ENCODE assay signal across 10 cellular contexts in the genomic region with DNA sequence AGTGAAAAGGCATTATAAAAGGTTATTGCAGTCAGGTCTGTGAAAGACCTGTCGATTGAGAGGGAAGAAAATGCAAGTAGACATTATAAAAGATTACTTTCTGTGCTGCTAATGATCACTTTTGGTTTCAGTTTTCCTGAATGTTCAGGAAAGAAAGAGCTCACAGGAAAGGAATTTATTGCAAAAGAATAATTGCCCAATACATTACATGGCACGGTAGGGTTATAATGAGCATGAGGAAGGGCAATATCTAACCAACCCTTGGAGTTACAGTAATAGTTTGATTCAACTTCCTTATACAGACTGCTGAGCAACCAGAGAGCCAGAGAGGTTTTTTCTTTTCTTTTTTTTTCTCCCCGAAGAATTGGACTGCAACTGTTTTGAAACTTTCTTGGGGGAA.
DNase-seq lines count a peak whose midpoint lies in the region; ATAC-seq and TF ChIP-seq lines count a peak whose summit lies in the region.
"Had no signal": no experiment of that assay in that cellular context is flagged by ENCODE, and none has a peak within 500 bp of the region (broad histone marks: within the 10 kb centered on the region; RNA-seq: fewer than 3 reads in every experiment).

No MANE protein-coding gene starts in this region.

- no peaks in the 10 kb centered on the region for H3F3A ChIP-seq in GM23338 (replicated peaks; ENCODE audit: low read depth)
- H3F3A ChIP-seq in PC-9 (ENCODE audit: insufficient read depth, low read depth): no peaks in the 10 kb centered on the region

- intact Hi-C loops in PC-9 (cut with micrococcal nuclease; ENCODE audit: unreplicated experiment): loop anchor here (5.0 kb wide), 2 partner anchors 251 to 1151 kb away; partner anchors contain the start of gene SCLT1

- H3K4me2 ChIP-seq in GM23338 (no peak overlapping the region), PC-9 (peak overlapping the region; percentile 67)

- H3K36me3 ChIP-seq in GM23338 (ENCODE audit: insufficient read depth): no peaks in the 10 kb centered on the region
- no peaks in the 10 kb centered on the region for H3K36me3 ChIP-seq in PC-9 (ENCODE audit: low read depth)

- H3K9me2 ChIP-seq in GM23338 (ENCODE audit: insufficient read depth): no peaks in the 10 kb centered on the region
- no peaks in the 10 kb centered on the region for H3K9me2 ChIP-seq in PC-9 (ENCODE audit: insufficient read depth)

- no peaks in the 10 kb centered on the region; the same call in 1 of the 2 replicates for H3K4me1 ChIP-seq in GM23338 (ENCODE audit: insufficient read depth)
- H3K4me1 ChIP-seq in PC-9 (replicated peaks; ENCODE audit: insufficient read depth): 0 out of 2 replicates have a peak, but pooled peaks cover 13% of the 10 kb centered on the region

- H4K20me1 ChIP-seq in GM23338 (replicated peaks; ENCODE audit: insufficient read depth) (no peaks in the 10 kb centered on the region), PC-9 (ENCODE audit: insufficient read depth) (no peaks in the 10 kb centered on the region)

- DNase-seq in GM23338 (ENCODE audit: low spot score): no peak
- DNase-seq in PC-9: peak in 1 of 2 experiments; percentile 80
- peak; percentile 86 for DNase-seq in fibroblast of mammary gland (ENCODE audit: low read depth)
- DNase-seq in retinal pigment epithelial cell (ENCODE audit: low read depth): peak; percentile 46
- no peak for DNase-seq in NAMALWA (ENCODE audit: low spot score)
- DNase-seq in UCSD-AML1 (lab: John Stamatoyannopoulos, UW; ENCODE audit: unreplicated experiment): no peak
- DNase-seq in mesothelial cell of epicardium (ENCODE audit: low spot score in 2 of 2, unreplicated experiment in 2 of 2): no peak
- DNase-seq: head of caudate nucleus, NCI-H524 had no signal

- no peaks in the 10 kb centered on the region for H3K27me3 ChIP-seq in GM23338 (ENCODE audit: insufficient read depth)
- H3K27me3 ChIP-seq in PC-9 (ENCODE audit: insufficient read depth, low read depth): no peaks in the 10 kb centered on the region

- H3K9me3 ChIP-seq in PC-9 (ENCODE audit: insufficient read depth, low read depth): no peaks in the 10 kb centered on the region

- peaks cover 3% of the 10 kb centered on the region for H3K27me3 Mint-ChIP-seq in GM23338 (ENCODE audit: insufficient read depth, low read depth, poor library complexity)
- H3K27me3 Mint-ChIP-seq in mesothelial cell of epicardium (ENCODE audit: low read depth): peaks cover 5% of the 10 kb centered on the region

- POLR2A ChIA-PET in PC-9 (lab: Charles Lee; ENCODE audit: unreplicated experiment): interaction anchor here (0.6 to 0.7 kb wide), 2 partner anchors 247 to 1486 kb away, joined by 4 to 6 read pairs; partner anchors contain the start of gene C4orf33

- H3K27ac Mint-ChIP-seq in GM23338 (no peak overlapping the region), mesothelial cell of epicardium (no peak overlapping the region)

- ATAC-seq in GM23338: no peak
- ATAC-seq in GM21447 (IDR thresholded peaks at IDR 0.05; ENCODE audit: unreplicated experiment): no peak

- TF ChIP-seq CTCF in GM23338 (conservative IDR thresholded peaks at IDR 0.05; ENCODE audit: low read depth in 2 of 2): no peak
- TF ChIP-seq CTCF in PC-9 (conservative IDR thresholded peaks at IDR 0.05): no peak
- TF ChIP-seq CTCF in fibroblast of mammary gland (conservative IDR thresholded peaks at IDR 0.05; ENCODE audit: control insufficient read depth, insufficient read depth, low read depth, low read length): no peak
- no peak for TF ChIP-seq CTCF in retinal pigment epithelial cell (conservative IDR thresholded peaks at IDR 0.05; ENCODE audit: low read depth, low read length)
- TF ChIP-seq CTCF in mesothelial cell of epicardium (IDR thresholded peaks at IDR 0.05; ENCODE audit: unreplicated experiment): no peak

- H3K9me3 Mint-ChIP-seq in GM23338: no peaks in the 10 kb centered on the region; the same call in 2 of the 3 replicates
- H3K9me3 Mint-ChIP-seq in mesothelial cell of epicardium: peaks cover 3% of the 10 kb centered on the region

- CTCF ChIA-PET in PC-9 (lab: Charles Lee): interaction anchor here (0.7 kb wide), 1 partner anchor 1371 kb away, joined by 13 read pairs; no protein-coding TSS in a partner anchor

- H3K27ac ChIP-seq in GM23338 (ENCODE audit: low read depth) (no peak overlapping the region), PC-9 (peak overlapping the region; percentile 66)

- H3K79me2 ChIP-seq in GM23338 (replicated peaks; ENCODE audit: insufficient read depth) (no peaks in the 10 kb centered on the region), PC-9 (ENCODE audit: low read depth) (no peaks in the 10 kb centered on the region)

- peak overlapping the region; percentile 40; the same call in 1 of the 2 replicates for H2AFZ ChIP-seq in GM23338
- H2AFZ ChIP-seq in PC-9: peak overlapping the region; percentile 71; the same call in 1 of the 2 replicates

- H3K4me3 ChIP-seq in GM23338 (no peak overlapping the region), PC-9 (peak overlapping the region; percentile 50; the same call in 1 of the 2 replicates), fibroblast of mammary gland (ENCODE audit: control insufficient read depth, low read depth, low read length) (no peak overlapping the region), retinal pigment epithelial cell (ENCODE audit: low read length) (no peak overlapping the region)

- H3K4me1 Mint-ChIP-seq in GM23338 (peaks cover 22% of the 10 kb centered on the region), mesothelial cell of epicardium (peaks cover 38% of the 10 kb centered on the region)

- H3K36me3 Mint-ChIP-seq in GM23338 (ENCODE audit: low read depth) (peaks cover 2% of the 10 kb centered on the region; the same call in 1 of the 3 replicates), mesothelial cell of epicardium (no peaks in the 10 kb centered on the region)

- H3K4me3 Mint-ChIP-seq in GM23338 (no peak overlapping the region), mesothelial cell of epicardium (no peak overlapping the region)

- no TSS peak for BruUV-seq in PC-9 (replicated peaks; lab: Mats Ljungman, UMichigan)

TF ChIP-seq in GM23338, 12 proteins besides CTCF, POLR2A, EP300 and RAD21 (continues in another document):
- TF ChIP-seq, protein P1, sequence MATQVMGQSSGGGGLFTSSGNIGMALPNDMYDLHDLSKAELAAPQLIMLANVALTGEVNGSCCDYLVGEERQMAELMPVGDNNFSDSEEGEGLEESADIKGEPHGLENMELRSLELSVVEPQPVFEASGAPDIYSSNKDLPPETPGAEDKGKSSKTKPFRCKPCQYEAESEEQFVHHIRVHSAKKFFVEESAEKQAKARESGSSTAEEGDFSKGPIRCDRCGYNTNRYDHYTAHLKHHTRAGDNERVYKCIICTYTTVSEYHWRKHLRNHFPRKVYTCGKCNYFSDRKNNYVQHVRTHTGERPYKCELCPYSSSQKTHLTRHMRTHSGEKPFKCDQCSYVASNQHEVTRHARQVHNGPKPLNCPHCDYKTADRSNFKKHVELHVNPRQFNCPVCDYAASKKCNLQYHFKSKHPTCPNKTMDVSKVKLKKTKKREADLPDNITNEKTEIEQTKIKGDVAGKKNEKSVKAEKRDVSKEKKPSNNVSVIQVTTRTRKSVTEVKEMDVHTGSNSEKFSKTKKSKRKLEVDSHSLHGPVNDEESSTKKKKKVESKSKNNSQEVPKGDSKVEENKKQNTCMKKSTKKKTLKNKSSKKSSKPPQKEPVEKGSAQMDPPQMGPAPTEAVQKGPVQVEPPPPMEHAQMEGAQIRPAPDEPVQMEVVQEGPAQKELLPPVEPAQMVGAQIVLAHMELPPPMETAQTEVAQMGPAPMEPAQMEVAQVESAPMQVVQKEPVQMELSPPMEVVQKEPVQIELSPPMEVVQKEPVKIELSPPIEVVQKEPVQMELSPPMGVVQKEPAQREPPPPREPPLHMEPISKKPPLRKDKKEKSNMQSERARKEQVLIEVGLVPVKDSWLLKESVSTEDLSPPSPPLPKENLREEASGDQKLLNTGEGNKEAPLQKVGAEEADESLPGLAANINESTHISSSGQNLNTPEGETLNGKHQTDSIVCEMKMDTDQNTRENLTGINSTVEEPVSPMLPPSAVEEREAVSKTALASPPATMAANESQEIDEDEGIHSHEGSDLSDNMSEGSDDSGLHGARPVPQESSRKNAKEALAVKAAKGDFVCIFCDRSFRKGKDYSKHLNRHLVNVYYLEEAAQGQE (IDR thresholded peaks at IDR 0.05; ENCODE audit: unreplicated experiment): no peak
- TF ChIP-seq NANOG (IDR thresholded peaks at IDR 0.05; ENCODE audit: borderline replicate concordance) (no peak), CREB1 (CRISPR knock-in tag; IDR thresholded peaks at IDR 0.05; ENCODE audit: low read depth) (no peak)

Comparison
In these comparisons a context has a peak if more than half of its experiments do, and no peak if none do; other contexts are left out.
1. DNase-seq: peak in fibroblast of mammary gland (single experiment) and retinal pigment epithelial cell (single experiment); none in GM23338 (single experiment), NAMALWA (single experiment), UCSD-AML1 (single experiment) and mesothelial cell of epicardium (0 of 2).